Comparison of ENCODE assay signal across 12 cellular contexts in the genomic region with DNA sequence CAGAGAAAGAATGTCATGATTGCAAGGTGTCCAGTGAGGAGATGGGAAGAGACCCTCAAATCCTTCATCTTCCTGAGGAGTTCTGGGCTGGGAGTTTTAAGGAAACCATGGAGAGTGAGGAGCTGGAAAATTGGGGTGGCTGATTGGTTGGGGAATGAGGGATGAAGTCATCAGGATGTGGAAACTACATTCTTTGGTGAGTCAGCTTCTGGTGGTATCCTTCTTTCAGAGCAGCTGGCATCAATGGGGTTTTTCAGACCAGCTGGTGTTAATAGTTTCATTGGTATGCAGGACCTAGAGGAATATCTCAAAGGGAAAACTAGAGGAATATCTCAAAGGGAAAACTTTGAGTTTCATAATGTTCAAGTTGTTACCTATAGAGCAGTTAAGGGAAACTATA. TPM values are rescaled to one million over a fixed set of nuclear protein-coding genes. Genes with fewer than 3 reads are reported as not detected.
DNase-seq lines count a peak whose midpoint lies in the region; ATAC-seq and TF ChIP-seq lines count a peak whose summit lies in the region.
"Had no signal": no experiment of that assay in that cellular context is flagged by ENCODE, and none has a peak within 500 bp of the region (broad histone marks: within the 10 kb centered on the region; RNA-seq: fewer than 3 reads in every experiment).

No MANE protein-coding gene starts in this region.

- TF ChIP-seq EP300 in SK-N-SH (IDR thresholded peaks at IDR 0.05; ENCODE audit: borderline replicate concordance in 1 of 2, low read depth in 1 of 2, low read length in 1 of 2), result no peak

- no peaks in the 10 kb centered on the region for H3K9me2 ChIP-seq in SK-N-SH

- DNase-seq in ELR (ENCODE audit: low read depth), result peak; percentile 89
- DNase-seq in SK-N-SH, result no peak
- DNase-seq in fibroblast of lung (ENCODE audit: low read depth in 2 of 2), result peak; percentile 88 to 92
- no peak for DNase-seq in osteoblast (ENCODE audit: insufficient read length, low spot score, missing footprints)
- DNase-seq in NCI-H1436 (lab: John Stamatoyannopoulos, UW), result no peak
- DNase-seq: activated CD8-positive, alpha-beta T cell treated with anti-CD3 and anti-CD28 coated beads for 36 hours; cerebellar nuclear complex; DND-41; ovary had no signal

- H3K9ac ChIP-seq in SK-N-SH (no peak overlapping the region), fibroblast of lung (ENCODE audit: insufficient read depth, low read length) (no peak overlapping the region)

- H3K27me3 ChIP-seq in SK-N-SH (ENCODE audit: insufficient read depth) (no peaks in the 10 kb centered on the region), fibroblast of lung (ENCODE audit: control insufficient read depth, insufficient read depth, low read length) (no peaks in the 10 kb centered on the region), osteoblast (ENCODE audit: insufficient read depth, low read length) (no peaks in the 10 kb centered on the region)
- H3K27me3 ChIP-seq: ovary had no signal

- no peaks in the 10 kb centered on the region for H3K79me2 ChIP-seq in SK-N-SH (ENCODE audit: insufficient read depth)
- H3K79me2 ChIP-seq in fibroblast of lung (ENCODE audit: control insufficient read depth, insufficient read depth, low read length), result no peaks in the 10 kb centered on the region
- no peaks in the 10 kb centered on the region for H3K79me2 ChIP-seq in osteoblast (ENCODE audit: insufficient read depth, low read length)

- H3K4me1 ChIP-seq in SK-N-SH (ENCODE audit: control insufficient read depth in 1 of 2, insufficient read depth in 2 of 2, low read depth in 1 of 2, low read length in 1 of 2), result peaks cover 0 to 5% of the 10 kb centered on the region in 2 experiments; a peak in 2 of 4 replicates
- H3K4me1 ChIP-seq in fibroblast of lung (ENCODE audit: control insufficient read depth, extremely low read depth, insufficient read depth, low read length), result peaks cover 7% of the 10 kb centered on the region
- H3K4me1 ChIP-seq in osteoblast (ENCODE audit: insufficient read depth, low read length), result peaks cover 10% of the 10 kb centered on the region

- H2AFZ ChIP-seq in SK-N-SH (ENCODE audit: low read depth) (no peak overlapping the region), fibroblast of lung (ENCODE audit: low read length) (no peak overlapping the region), osteoblast (ENCODE audit: low read length) (no peak overlapping the region)

- no peaks in the 10 kb centered on the region for H4K20me1 ChIP-seq in SK-N-SH (ENCODE audit: insufficient read depth)
- H4K20me1 ChIP-seq in fibroblast of lung (ENCODE audit: control insufficient read depth, extremely low read depth, insufficient read depth, low read length), result no peaks in the 10 kb centered on the region
- H4K20me1 ChIP-seq in osteoblast (ENCODE audit: insufficient read depth, low read length), result no peaks in the 10 kb centered on the region

- ATAC-seq in HG03108 (IDR thresholded peaks at IDR 0.05; ENCODE audit: unreplicated experiment) (no peak), GM21526 (IDR thresholded peaks at IDR 0.05; ENCODE audit: low FRiP score, unreplicated experiment) (no peak)
- ATAC-seq in stimulated activated memory B cell treated with anti-CD40 and anti-IgM and Interleukin-4, amounts not matched to agents 10 μg/mL and 1 μg/mL and 100 μg/mL, for 72 hours, result no peak
- ATAC-seq: activated CD8-positive, alpha-beta T cell treated with anti-CD3 and anti-CD28 coated beads for 36 hours had no signal

- H3K9me3 ChIP-seq in SK-N-SH, result no peaks in the 10 kb centered on the region
- H3K9me3 ChIP-seq in fibroblast of lung (ENCODE audit: control insufficient read depth, insufficient read depth, low read depth, low read length), result no peaks in the 10 kb centered on the region
- no peaks in the 10 kb centered on the region for H3K9me3 ChIP-seq in osteoblast (ENCODE audit: low read depth, low read length)
- H3K9me3 ChIP-seq: ovary had no signal

- no peak overlapping the region for H3K4me3 Mint-ChIP-seq in stimulated activated memory B cell treated with anti-CD40 and anti-IgM and Interleukin-4, amounts not matched to agents 10 μg/mL and 1 μg/mL and 100 μg/mL, for 72 hours
- H3K4me3 Mint-ChIP-seq: activated CD8-positive, alpha-beta T cell treated with anti-CD3 and anti-CD28 coated beads for 36 hours had no signal

- H3K36me3 ChIP-seq in SK-N-SH (replicated peaks in 1 of 2; ENCODE audit: control insufficient read depth in 1 of 2, insufficient read depth in 2 of 2, low read length in 1 of 2) (no peaks in the 10 kb centered on the region), fibroblast of lung (ENCODE audit: control insufficient read depth, insufficient read depth, low read length) (no peaks in the 10 kb centered on the region), osteoblast (ENCODE audit: insufficient read depth, low read length) (no peaks in the 10 kb centered on the region)
- H3K36me3 ChIP-seq: ovary had no signal

- no peak for TF ChIP-seq RAD21 in SK-N-SH (IDR thresholded peaks at IDR 0.05; ENCODE audit: low read length)

- H3K9me3 Mint-ChIP-seq in stimulated activated memory B cell treated with anti-CD40 and anti-IgM and Interleukin-4, amounts not matched to agents 10 μg/mL and 1 μg/mL and 100 μg/mL, for 72 hours, result no peaks in the 10 kb centered on the region
- H3K9me3 Mint-ChIP-seq: activated CD8-positive, alpha-beta T cell treated with anti-CD3 and anti-CD28 coated beads for 36 hours had no signal

- TF ChIP-seq CTCF in SK-N-SH (IDR thresholded peaks at IDR 0.05) (no peak), fibroblast of lung (conservative IDR thresholded peaks at IDR 0.05 in 1 of 2, IDR thresholded peaks at IDR 0.05 in 1 of 2; ENCODE audit: low read depth in 1 of 2, low read length in 2 of 2) (no peak), osteoblast (IDR thresholded peaks at IDR 0.05; ENCODE audit: extremely low read depth, low read depth, low read length) (no peak)

- H3K4me3 ChIP-seq in SK-N-SH (ENCODE audit: low read depth in 2 of 2, low read length in 1 of 2), result no peak overlapping the region
- H3K4me3 ChIP-seq in fibroblast of lung (replicated peaks in 1 of 4; ENCODE audit: control extremely low read depth in 1 of 4, insufficient read depth in 1 of 4, low read depth in 3 of 4, low read length in 4 of 4), result no peak overlapping the region
- H3K4me3 ChIP-seq in osteoblast (ENCODE audit: insufficient read depth, low read length), result no peak overlapping the region
- H3K4me3 ChIP-seq: ovary had no signal

- H3K27ac ChIP-seq in SK-N-SH (ENCODE audit: low read depth in 2 of 2, low read length in 1 of 2) (no peak overlapping the region), fibroblast of lung (ENCODE audit: insufficient read depth, low read length) (peak overlapping the region; percentile 6), osteoblast (ENCODE audit: low read depth, low read length) (no peak overlapping the region)
- H3K27ac ChIP-seq: ovary had no signal

- CTCF ChIA-PET in SK-N-SH (lab: Yijun Ruan, JAX), result interaction anchor here (0.6 kb wide), 1 partner anchor 1432 kb away, joined by 3 read pairs; no protein-coding TSS in a partner anchor

- H3K36me3 Mint-ChIP-seq in stimulated activated memory B cell treated with anti-CD40 and anti-IgM and Interleukin-4, amounts not matched to agents 10 μg/mL and 1 μg/mL and 100 μg/mL, for 72 hours, result no peaks in the 10 kb centered on the region

- H3K27me3 Mint-ChIP-seq in stimulated activated memory B cell treated with anti-CD40 and anti-IgM and Interleukin-4, amounts not matched to agents 10 μg/mL and 1 μg/mL and 100 μg/mL, for 72 hours, result no peaks in the 10 kb centered on the region

- H3F3A ChIP-seq in SK-N-SH (replicated peaks; ENCODE audit: insufficient read depth), result peaks cover 6% of the 10 kb centered on the region

- no peaks in the 10 kb centered on the region for H3K4me1 Mint-ChIP-seq in stimulated activated memory B cell treated with anti-CD40 and anti-IgM and Interleukin-4, amounts not matched to agents 10 μg/mL and 1 μg/mL and 100 μg/mL, for 72 hours

- POLR2A ChIA-PET in SK-N-SH (lab: Yijun Ruan, JAX), result no interaction called here

- H3K4me2 ChIP-seq in SK-N-SH (0 out of 2 replicates have a peak overlapping the region, but pooled peaks have one; percentile 19), fibroblast of lung (ENCODE audit: extremely low read depth, insufficient read depth, low read length) (peak overlapping the region; percentile 26), osteoblast (ENCODE audit: insufficient read depth, low read length) (peak overlapping the region; percentile 47)

- H3K27ac Mint-ChIP-seq in stimulated activated memory B cell treated with anti-CD40 and anti-IgM and Interleukin-4, amounts not matched to agents 10 μg/mL and 1 μg/mL and 100 μg/mL, for 72 hours, result no peak overlapping the region
- H3K27ac Mint-ChIP-seq: activated CD8-positive, alpha-beta T cell treated with anti-CD3 and anti-CD28 coated beads for 36 hours had no signal

TF ChIP-seq in SK-N-SH, 30 proteins besides CTCF, POLR2A, EP300 and RAD21 (continues in another document):
- TF ChIP-seq FOXM1 (IDR thresholded peaks at IDR 0.05; ENCODE audit: low read depth), result no peak
- peak; percentile 65; the same call in 1 of the 2 replicates for TF ChIP-seq FOSL2 (IDR thresholded peaks at IDR 0.05; ENCODE audit: borderline replicate concordance, low read depth)
- peak; percentile 53 for TF ChIP-seq JUND (IDR thresholded peaks at IDR 0.05)
- TF ChIP-seq MEF2A (IDR thresholded peaks at IDR 0.05; ENCODE audit: borderline replicate concordance, low read depth), result no peak

RNA-seq across cellular contexts. Expression of gene RNF180, which starts 45.2 kb away (rescaled TPM):
- polyA plus RNA-seq in SK-N-SH (2012; rRNA removed) (0.02 and 0.05 TPM in 2 replicates), fibroblast of lung (0.62 and 2.3 TPM in 2 replicates)
- polyA plus RNA-seq in SK-N-SH (2012; cell fraction: cytosol; rRNA removed), result 0.04 and 0.05 TPM in 2 replicates
- polyA plus RNA-seq in SK-N-SH (2012; cell fraction: nucleus; rRNA removed), result 0.11 and 0.14 TPM in 2 replicates
- total RNA-seq in fibroblast of lung (2.6 and 2.8 TPM in 2 replicates), osteoblast (10.5 and 12.7 TPM in 2 replicates)
- 0.30 and 1.9 TPM in 2 replicates for polyA plus RNA-seq in fibroblast of lung (2012)
- polyA minus RNA-seq in fibroblast of lung (ENCODE audit: low replicate concordance), result 0.86 TPM in 1 of 2 replicates, not detected in the other
- total RNA-seq: activated CD8-positive, alpha-beta T cell treated with anti-CD3 and anti-CD28 coated beads for 36 hours had no signal

Comparison
In these comparisons a context has a peak if more than half of its experiments do, and no peak if none do; other contexts are left out.
1. DNase-seq: peak in ELR (single experiment) and fibroblast of lung (2 of 2); none in SK-N-SH (single experiment), osteoblast (single experiment) and NCI-H1436 (single experiment).
2. Peak in every context shown above with its lines, with median percentiles within 50 percentile points of each other: H3K4me2 ChIP-seq.